ENCODE assay signal across 1 cellular context in the genomic region with DNA sequence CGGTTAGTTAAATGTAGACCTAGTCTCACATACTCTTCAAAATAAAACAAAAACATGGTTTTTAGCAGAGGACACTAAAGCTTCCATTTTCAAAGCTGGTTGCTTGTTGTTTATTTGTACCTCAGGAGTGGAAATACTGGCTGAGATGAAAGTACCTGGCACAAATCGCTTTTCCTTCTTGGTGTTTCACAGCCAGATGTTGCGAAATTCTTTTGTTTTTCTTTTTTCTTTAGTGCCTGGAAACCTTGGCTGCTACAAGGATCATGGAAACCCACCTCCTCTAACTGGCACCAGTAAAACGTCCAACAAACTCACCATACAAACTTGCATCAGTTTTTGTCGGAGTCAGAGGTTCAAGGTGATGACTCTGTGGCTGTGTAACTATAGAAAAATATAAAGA.
TF ChIP-seq lines count a peak whose summit lies in the region.

No MANE protein-coding gene starts in this region.

TF ChIP-seq in GM23338, 12 proteins besides CTCF, POLR2A, EP300 and RAD21 (continued from another document):
- TF ChIP-seq EZH2phosphoT487 (IDR thresholded peaks at IDR 0.05; ENCODE audit: unreplicated experiment) (no peak), STAT1 (IDR thresholded peaks at IDR 0.05; ENCODE audit: unreplicated experiment) (no peak)
- TF ChIP-seq, protein P1, sequence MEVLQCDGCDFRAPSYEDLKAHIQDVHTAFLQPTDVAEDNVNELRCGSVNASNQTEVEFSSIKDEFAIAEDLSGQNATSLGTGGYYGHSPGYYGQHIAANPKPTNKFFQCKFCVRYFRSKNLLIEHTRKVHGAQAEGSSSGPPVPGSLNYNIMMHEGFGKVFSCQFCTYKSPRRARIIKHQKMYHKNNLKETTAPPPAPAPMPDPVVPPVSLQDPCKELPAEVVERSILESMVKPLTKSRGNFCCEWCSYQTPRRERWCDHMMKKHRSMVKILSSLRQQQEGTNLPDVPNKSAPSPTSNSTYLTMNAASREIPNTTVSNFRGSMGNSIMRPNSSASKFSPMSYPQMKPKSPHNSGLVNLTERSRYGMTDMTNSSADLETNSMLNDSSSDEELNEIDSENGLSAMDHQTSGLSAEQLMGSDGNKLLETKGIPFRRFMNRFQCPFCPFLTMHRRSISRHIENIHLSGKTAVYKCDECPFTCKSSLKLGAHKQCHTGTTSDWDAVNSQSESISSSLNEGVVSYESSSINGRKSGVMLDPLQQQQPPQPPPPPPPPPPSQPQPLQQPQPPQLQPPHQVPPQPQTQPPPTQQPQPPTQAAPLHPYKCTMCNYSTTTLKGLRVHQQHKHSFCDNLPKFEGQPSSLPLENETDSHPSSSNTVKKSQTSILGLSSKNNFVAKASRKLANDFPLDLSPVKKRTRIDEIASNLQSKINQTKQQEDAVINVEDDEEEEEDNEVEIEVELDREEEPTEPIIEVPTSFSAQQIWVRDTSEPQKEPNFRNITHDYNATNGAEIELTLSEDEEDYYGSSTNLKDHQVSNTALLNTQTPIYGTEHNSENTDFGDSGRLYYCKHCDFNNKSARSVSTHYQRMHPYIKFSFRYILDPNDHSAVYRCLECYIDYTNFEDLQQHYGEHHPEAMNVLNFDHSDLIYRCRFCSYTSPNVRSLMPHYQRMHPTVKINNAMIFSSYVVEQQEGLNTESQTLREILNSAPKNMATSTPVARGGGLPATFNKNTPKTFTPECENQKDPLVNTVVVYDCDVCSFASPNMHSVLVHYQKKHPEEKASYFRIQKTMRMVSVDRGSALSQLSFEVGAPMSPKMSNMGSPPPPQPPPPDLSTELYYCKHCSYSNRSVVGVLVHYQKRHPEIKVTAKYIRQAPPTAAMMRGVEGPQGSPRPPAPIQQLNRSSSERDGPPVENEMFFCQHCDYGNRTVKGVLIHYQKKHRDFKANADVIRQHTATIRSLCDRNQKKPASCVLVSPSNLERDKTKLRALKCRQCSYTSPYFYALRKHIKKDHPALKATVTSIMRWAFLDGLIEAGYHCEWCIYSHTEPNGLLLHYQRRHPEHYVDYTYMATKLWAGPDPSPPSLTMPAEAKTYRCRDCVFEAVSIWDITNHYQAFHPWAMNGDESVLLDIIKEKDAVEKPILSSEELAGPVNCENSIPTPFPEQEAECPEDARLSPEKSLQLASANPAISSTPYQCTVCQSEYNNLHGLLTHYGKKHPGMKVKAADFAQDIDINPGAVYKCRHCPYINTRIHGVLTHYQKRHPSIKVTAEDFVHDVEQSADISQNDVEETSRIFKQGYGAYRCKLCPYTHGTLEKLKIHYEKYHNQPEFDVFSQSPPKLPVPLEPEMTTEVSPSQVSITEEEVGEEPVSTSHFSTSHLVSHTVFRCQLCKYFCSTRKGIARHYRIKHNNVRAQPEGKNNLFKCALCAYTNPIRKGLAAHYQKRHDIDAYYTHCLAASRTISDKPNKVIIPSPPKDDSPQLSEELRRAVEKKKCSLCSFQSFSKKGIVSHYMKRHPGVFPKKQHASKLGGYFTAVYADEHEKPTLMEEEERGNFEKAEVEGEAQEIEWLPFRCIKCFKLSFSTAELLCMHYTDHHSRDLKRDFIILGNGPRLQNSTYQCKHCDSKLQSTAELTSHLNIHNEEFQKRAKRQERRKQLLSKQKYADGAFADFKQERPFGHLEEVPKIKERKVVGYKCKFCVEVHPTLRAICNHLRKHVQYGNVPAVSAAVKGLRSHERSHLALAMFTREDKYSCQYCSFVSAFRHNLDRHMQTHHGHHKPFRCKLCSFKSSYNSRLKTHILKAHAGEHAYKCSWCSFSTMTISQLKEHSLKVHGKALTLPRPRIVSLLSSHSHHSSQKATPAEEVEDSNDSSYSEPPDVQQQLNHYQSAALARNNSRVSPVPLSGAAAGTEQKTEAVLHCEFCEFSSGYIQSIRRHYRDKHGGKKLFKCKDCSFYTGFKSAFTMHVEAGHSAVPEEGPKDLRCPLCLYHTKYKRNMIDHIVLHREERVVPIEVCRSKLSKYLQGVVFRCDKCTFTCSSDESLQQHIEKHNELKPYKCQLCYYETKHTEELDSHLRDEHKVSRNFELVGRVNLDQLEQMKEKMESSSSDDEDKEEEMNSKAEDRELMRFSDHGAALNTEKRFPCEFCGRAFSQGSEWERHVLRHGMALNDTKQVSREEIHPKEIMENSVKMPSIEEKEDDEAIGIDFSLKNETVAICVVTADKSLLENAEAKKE (CRISPR knock-in tag; IDR thresholded peaks at IDR 0.05): no peak
- TF ChIP-seq, protein P2, sequence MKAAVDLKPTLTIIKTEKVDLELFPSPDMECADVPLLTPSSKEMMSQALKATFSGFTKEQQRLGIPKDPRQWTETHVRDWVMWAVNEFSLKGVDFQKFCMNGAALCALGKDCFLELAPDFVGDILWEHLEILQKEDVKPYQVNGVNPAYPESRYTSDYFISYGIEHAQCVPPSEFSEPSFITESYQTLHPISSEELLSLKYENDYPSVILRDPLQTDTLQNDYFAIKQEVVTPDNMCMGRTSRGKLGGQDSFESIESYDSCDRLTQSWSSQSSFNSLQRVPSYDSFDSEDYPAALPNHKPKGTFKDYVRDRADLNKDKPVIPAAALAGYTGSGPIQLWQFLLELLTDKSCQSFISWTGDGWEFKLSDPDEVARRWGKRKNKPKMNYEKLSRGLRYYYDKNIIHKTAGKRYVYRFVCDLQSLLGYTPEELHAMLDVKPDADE (IDR thresholded peaks at IDR 0.05): no peak
